ENCODE assay signal across 1 cellular context in the genomic region with DNA sequence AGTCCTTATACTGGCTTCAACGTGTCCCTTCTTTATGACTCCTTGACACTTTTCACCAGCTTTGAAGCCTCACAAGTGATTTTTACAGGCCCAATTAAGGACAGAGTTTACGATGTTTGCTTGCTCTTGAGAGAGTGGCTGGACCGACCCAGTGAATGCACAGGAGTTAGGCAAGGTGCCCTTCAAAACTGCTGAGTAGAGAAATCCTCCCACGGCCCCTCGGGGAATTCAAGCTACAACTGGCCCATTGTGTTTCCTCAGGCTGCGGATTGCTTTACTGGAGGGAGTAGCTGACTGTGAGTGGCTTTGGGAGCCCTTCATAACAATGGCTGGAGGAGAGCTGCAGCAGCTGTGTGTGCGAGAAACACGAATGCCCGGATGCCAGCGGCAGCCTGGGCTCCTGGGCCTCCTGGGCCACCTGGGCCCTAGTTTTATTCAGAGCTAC.
TF ChIP-seq lines count a peak whose summit lies in the region.

No MANE protein-coding gene starts in this region.

TF ChIP-seq in SK-N-SH, 30 proteins besides CTCF, POLR2A, EP300 and RAD21 (continued from another document):
- TF ChIP-seq, protein P1, sequence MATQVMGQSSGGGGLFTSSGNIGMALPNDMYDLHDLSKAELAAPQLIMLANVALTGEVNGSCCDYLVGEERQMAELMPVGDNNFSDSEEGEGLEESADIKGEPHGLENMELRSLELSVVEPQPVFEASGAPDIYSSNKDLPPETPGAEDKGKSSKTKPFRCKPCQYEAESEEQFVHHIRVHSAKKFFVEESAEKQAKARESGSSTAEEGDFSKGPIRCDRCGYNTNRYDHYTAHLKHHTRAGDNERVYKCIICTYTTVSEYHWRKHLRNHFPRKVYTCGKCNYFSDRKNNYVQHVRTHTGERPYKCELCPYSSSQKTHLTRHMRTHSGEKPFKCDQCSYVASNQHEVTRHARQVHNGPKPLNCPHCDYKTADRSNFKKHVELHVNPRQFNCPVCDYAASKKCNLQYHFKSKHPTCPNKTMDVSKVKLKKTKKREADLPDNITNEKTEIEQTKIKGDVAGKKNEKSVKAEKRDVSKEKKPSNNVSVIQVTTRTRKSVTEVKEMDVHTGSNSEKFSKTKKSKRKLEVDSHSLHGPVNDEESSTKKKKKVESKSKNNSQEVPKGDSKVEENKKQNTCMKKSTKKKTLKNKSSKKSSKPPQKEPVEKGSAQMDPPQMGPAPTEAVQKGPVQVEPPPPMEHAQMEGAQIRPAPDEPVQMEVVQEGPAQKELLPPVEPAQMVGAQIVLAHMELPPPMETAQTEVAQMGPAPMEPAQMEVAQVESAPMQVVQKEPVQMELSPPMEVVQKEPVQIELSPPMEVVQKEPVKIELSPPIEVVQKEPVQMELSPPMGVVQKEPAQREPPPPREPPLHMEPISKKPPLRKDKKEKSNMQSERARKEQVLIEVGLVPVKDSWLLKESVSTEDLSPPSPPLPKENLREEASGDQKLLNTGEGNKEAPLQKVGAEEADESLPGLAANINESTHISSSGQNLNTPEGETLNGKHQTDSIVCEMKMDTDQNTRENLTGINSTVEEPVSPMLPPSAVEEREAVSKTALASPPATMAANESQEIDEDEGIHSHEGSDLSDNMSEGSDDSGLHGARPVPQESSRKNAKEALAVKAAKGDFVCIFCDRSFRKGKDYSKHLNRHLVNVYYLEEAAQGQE (IDR thresholded peaks at IDR 0.05; ENCODE audit: low read depth, low read length): no peak
- TF ChIP-seq MEF2A (IDR thresholded peaks at IDR 0.05; ENCODE audit: borderline replicate concordance, low read depth) (no peak), NFIC (IDR thresholded peaks at IDR 0.05; ENCODE audit: borderline replicate concordance) (no peak)
